ENCODE assay signal across 8 cellular contexts in genomic region chr14:75303415-75303814, GRCh38. TPM values are rescaled to one million over a fixed set of nuclear protein-coding genes. Genes with fewer than 3 reads are reported as not detected.
DNase-seq lines count a peak whose midpoint lies in the region; ATAC-seq, FAIRE-seq and TF ChIP-seq lines count a peak whose summit lies in the region.

No MANE protein-coding gene starts in this region.

- DNase-seq in GM12891 (ENCODE audit: insufficient read length, low spot score) (peak; percentile 39), NCI-H146 treated with DMSO at 0.1 percent for 48 hours (lab: John Stamatoyannopoulos, UW; ENCODE audit: unreplicated experiment) (peak; percentile 16), SKM-1 treated with dmso at 0.1 percent for 144 hours (lab: John Stamatoyannopoulos, UW; ENCODE audit: unreplicated experiment) (peak; percentile 24), amniotic stem cell (lab: John Stamatoyannopoulos, UW) (peak; percentile 46), left ventricle myocardium inferior (peak; percentile 47), prostate gland (ENCODE audit: low spot score) (peak; percentile 73)

- peak; percentile 75 for FAIRE-seq in GM12891 (lab: Jason Lieb, UNC)

- H3K4me1 ChIP-seq in left ventricle myocardium inferior (peaks cover 12% of the 10 kb centered on the region), prostate gland (replicated peaks) (no peaks in the 10 kb centered on the region)

- H3K4me3 ChIP-seq in left ventricle myocardium inferior (no peak overlapping the region), prostate gland (no peak overlapping the region)

- intact Hi-C loops in left ventricle myocardium inferior (cut with micrococcal nuclease), result loop anchor here (5.0 kb wide), 1 partner anchor 171 kb away; no protein-coding TSS in a partner anchor
- intact Hi-C loops in prostate gland (cut with DNase I), result loop anchor here (1.0 kb wide), 1 partner anchor 171 kb away; no protein-coding TSS in a partner anchor

- ATAC-seq in HG02610 (IDR thresholded peaks at IDR 0.05; ENCODE audit: unreplicated experiment) (no peak), GM19023 (IDR thresholded peaks at IDR 0.05; ENCODE audit: unreplicated experiment) (no peak)

- H3K27me3 ChIP-seq in left ventricle myocardium inferior (ENCODE audit: low read depth) (no peaks in the 10 kb centered on the region), prostate gland (replicated peaks; ENCODE audit: insufficient read depth) (no peaks in the 10 kb centered on the region)

- H3K9me3 ChIP-seq in left ventricle myocardium inferior (replicated peaks), result no peaks in the 10 kb centered on the region
- H3K9me3 ChIP-seq in prostate gland, result no peaks in the 10 kb centered on the region

- H3K36me3 ChIP-seq in left ventricle myocardium inferior, result no peaks in the 10 kb centered on the region
- no peaks in the 10 kb centered on the region for H3K36me3 ChIP-seq in prostate gland

- TF ChIP-seq POLR2A in GM12891 (IDR thresholded peaks at IDR 0.05; ENCODE audit: low read depth, low read length), result no peak
- TF ChIP-seq POLR2A in prostate gland (IDR thresholded peaks at IDR 0.05), result no peak

- WGBS in prostate gland, result 24% methylated on average over 14 of the region's 14 CpGs

- TF ChIP-seq CTCF in left ventricle myocardium inferior (IDR thresholded peaks at IDR 0.05; ENCODE audit: borderline replicate concordance) (peak; percentile 85), prostate gland (IDR thresholded peaks at IDR 0.05) (peak; percentile 78 to 92 (median 90))

- H3K27ac ChIP-seq in left ventricle myocardium inferior (replicated peaks) (peak overlapping the region; percentile 33), prostate gland (no peak overlapping the region)

TF ChIP-seq in GM12891, 5 proteins besides CTCF, POLR2A, EP300 and RAD21:
- TF ChIP-seq SPI1 (IDR thresholded peaks at IDR 0.05; ENCODE audit: low read depth, low read length) (no peak), TAF1 (IDR thresholded peaks at IDR 0.05; ENCODE audit: low read depth, low read length) (no peak), POLR2AphosphoS5 (IDR thresholded peaks at IDR 0.05; ENCODE audit: low read depth, low read length) (no peak), PAX5 (IDR thresholded peaks at IDR 0.05; ENCODE audit: insufficient read depth, low read length, severe bottlenecking) (no peak), POU2F2 (IDR thresholded peaks at IDR 0.05; ENCODE audit: low read depth, low read length) (no peak)
TF ChIP-seq in GM12891: peak in this region for 0.

RNA-seq across cellular contexts. Expression of gene FOS, which starts 24.8 kb away (rescaled TPM):
- polyA plus RNA-seq in GM12891 (2012; ENCODE audit: low read depth, missing spikeins), result 6.8 TPM
- total RNA-seq in left ventricle myocardium inferior (9.7 TPM), prostate gland (100 to 1,000 TPM in 1 of 2 donors, 10 to 100 TPM in 1; 73.9 to 127 TPM)

Comparison
In these comparisons a context has a peak if more than half of its experiments do, and no peak if none do; other contexts are left out.
1. DNase-seq: peak in every context shown above with its lines; median percentile 73 in prostate gland; 47 in left ventricle myocardium inferior; 46 in amniotic stem cell; 39 in GM12891; 24 in SKM-1 treated with dmso at 0.1 percent for 144 hours; 16 in NCI-H146 treated with DMSO at 0.1 percent for 48 hours.